Comparison of ENCODE assay signal across 15 cellular contexts in the genomic region with DNA sequence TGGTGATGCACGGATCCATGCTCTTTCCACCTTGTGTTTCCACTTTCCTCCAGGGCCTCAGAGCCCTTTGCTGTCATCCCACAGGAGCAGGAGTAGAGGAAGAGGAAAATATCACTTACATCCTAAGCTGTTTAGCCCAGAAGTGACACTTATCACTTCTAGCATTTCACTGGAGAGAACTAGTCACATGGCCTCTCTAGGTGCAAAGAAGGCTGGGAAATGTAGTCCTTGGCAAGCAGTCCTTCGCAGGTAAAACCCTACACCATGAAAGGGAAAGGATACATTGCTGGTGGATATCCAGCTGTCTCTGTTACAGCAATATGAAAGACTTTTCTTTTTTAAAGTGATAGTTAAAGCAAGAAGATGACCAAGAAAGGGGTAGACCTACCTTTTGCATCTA.
"Had no signal": no experiment of that assay in that cellular context is flagged by ENCODE, and none has a peak within 500 bp of the region (broad histone marks: within the 10 kb centered on the region; RNA-seq: fewer than 3 reads in every experiment).

No MANE protein-coding gene starts in this region.

- H3K4me3 Mint-ChIP-seq: neural progenitor cell, type B pancreatic cell had no signal

- H3K36me3 ChIP-seq: gastroesophageal sphincter, lower lobe of right lung, neural progenitor cell, ovary had no signal

- H2AFZ ChIP-seq: neural progenitor cell had no signal

- H3K9ac ChIP-seq: neural progenitor cell had no signal

- H3K27ac Mint-ChIP-seq: activated T-helper 2 cell treated with anti-CD3 and anti-CD28 coated beads, Interferon-gamma antibody, Interleukin-2, Interleukin-4, amounts not matched to agents 10 μg/mL and 5 μg/mL and 100 μg/mL, durations not matched to agents 14 hours and 24 hours and 36 hours; neural progenitor cell; type B pancreatic cell had no signal

- H3K27me3 ChIP-seq: gastroesophageal sphincter, neural progenitor cell, ovary had no signal

- H3K36me3 Mint-ChIP-seq: type B pancreatic cell had no signal

- H3K4me3 ChIP-seq: coronary artery, gastroesophageal sphincter, lower lobe of right lung, neural progenitor cell, ovary had no signal

- DNase-seq: activated naive CD4-positive, alpha-beta T cell treated with anti-CD3 and anti-CD28 coated beads, Interleukin-2, amount 50 U/mL, for 16 hours; central memory CD4-positive, alpha-beta T cell; effector CD8-positive, alpha-beta T cell; kidney glomerular epithelial cell; lower lobe of right lung; midbrain; ovary; stimulated activated CD4-positive, alpha-beta T cell treated with anti-CD3 and anti-CD28 coated beads, Interleukin-2, amount 100 ng/mL, for 48 hours; stimulated activated naive CD4-positive, alpha-beta T cell treated with Interleukin-2 at 50 U/mL for 16 hours had no signal

- H3K4me1 ChIP-seq: lower lobe of right lung, neural progenitor cell had no signal

- H3K9me3 ChIP-seq: gastroesophageal sphincter, lower lobe of right lung, ovary had no signal

- H3K27ac ChIP-seq: coronary artery, epithelial cell of prostate, gastroesophageal sphincter, lower lobe of right lung, neural progenitor cell, ovary had no signal

- H3K4me2 ChIP-seq: neural progenitor cell had no signal
